Comparison of ENCODE assay signal across 11 cellular contexts in genomic region chr10:71647526-71648354, GRCh38.
DNase-seq lines count a peak whose midpoint lies in the region; ATAC-seq and TF ChIP-seq lines count a peak whose summit lies in the region.
"Had no signal": no experiment of that assay in that cellular context is flagged by ENCODE, and none has a peak within 500 bp of the region (broad histone marks: within the 10 kb centered on the region; RNA-seq: fewer than 3 reads in every experiment).

No MANE protein-coding gene starts in this region.

- no peaks in the 10 kb centered on the region for H3K79me2 ChIP-seq in osteoblast (ENCODE audit: insufficient read depth, low read length)

- H2AFZ ChIP-seq in osteoblast (ENCODE audit: low read length): no peak overlapping the region

- ATAC-seq in GM19395 (IDR thresholded peaks at IDR 0.05; ENCODE audit: unreplicated experiment) (no peak), HG03108 (IDR thresholded peaks at IDR 0.05; ENCODE audit: unreplicated experiment) (no peak)
- ATAC-seq: activated CD4-positive, CD25-positive, alpha-beta regulatory T cell treated with anti-CD3 and anti-CD28 coated beads, Interleukin-2, amount 50 U/mL, for 24 hours had no signal

- H3K4me2 ChIP-seq in osteoblast (ENCODE audit: insufficient read depth, low read length): no peak overlapping the region

- H3K4me3 ChIP-seq in NB4 (ENCODE audit: low read depth, low read length) (no peak overlapping the region), osteoblast (ENCODE audit: insufficient read depth, low read length) (no peak overlapping the region)

- H3K36me3 ChIP-seq in osteoblast (ENCODE audit: insufficient read depth, low read length): no peaks in the 10 kb centered on the region

- TF ChIP-seq POLR2A in NB4 (IDR thresholded peaks at IDR 0.05; ENCODE audit: extremely low read depth, insufficient read length): no peak

- no peaks in the 10 kb centered on the region for H3K4me1 ChIP-seq in osteoblast (ENCODE audit: insufficient read depth, low read length)

- peak; percentile 10 for DNase-seq in EL
- no peak for DNase-seq in NB4 (ENCODE audit: low read depth)
- peak; percentile 72 for DNase-seq in ecto neural progenitor cell (ENCODE audit: low spot score)
- DNase-seq in osteoblast (ENCODE audit: insufficient read length, low spot score, missing footprints): peak; percentile 65
- DNase-seq in NCI-H446 (lab: John Stamatoyannopoulos, UW): no peak
- no peak for DNase-seq in activated T-cell treated with anti-CD3 and anti-CD28 coated beads for 4 hours
- DNase-seq: anterior cingulate cortex, NCI-H187 treated with DMSO at 0.1 percent for 48 hours had no signal

- H4K20me1 ChIP-seq in osteoblast (ENCODE audit: insufficient read depth, low read length): no peaks in the 10 kb centered on the region

- no peak overlapping the region for H3K27ac ChIP-seq in osteoblast (ENCODE audit: low read depth, low read length)

- H3K9me3 ChIP-seq in osteoblast (ENCODE audit: low read depth, low read length): no peaks in the 10 kb centered on the region

- TF ChIP-seq CTCF in NB4 (IDR thresholded peaks at IDR 0.05; ENCODE audit: low read depth, low read length) (peak; percentile 77), osteoblast (IDR thresholded peaks at IDR 0.05; ENCODE audit: extremely low read depth, low read depth, low read length) (peak; percentile 36)

- H3K27me3 ChIP-seq in osteoblast (ENCODE audit: insufficient read depth, low read length): no peaks in the 10 kb centered on the region

Comparison
In these comparisons a context has a peak if more than half of its experiments do, and no peak if none do; other contexts are left out.
1. DNase-seq: peak in EL (single experiment), ecto neural progenitor cell (single experiment) and osteoblast (single experiment); none in NB4 (single experiment), NCI-H446 (0 of 2) and activated T-cell treated with anti-CD3 and anti-CD28 coated beads for 4 hours (single experiment).